Comparison of ENCODE assay signal across 5 cellular contexts in the genomic region with DNA sequence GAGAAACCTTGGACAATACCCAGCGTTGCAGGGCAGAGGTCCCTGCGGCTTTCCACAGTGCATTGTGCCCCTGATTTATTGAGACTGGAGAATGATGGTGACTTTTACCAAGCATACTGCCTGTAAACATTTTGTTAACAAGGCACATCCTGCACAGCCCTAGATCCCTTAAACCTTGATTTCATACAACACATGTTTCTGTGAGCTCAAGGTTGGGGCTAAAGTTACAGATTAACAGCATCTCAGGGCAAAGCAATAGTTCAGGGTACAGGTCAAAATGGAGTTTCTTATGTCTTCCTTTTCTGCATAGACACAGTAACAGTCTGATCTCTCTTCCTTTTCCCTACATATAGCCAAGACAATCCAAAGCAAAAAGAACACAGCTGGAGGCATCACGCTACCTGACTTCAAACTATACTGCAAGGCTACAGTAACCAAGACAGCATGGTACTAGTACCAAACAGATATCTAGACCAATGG. TPM values are rescaled to one million over a fixed set of nuclear protein-coding genes. Genes with fewer than 3 reads are reported as not detected.
"Had no signal": no experiment of that assay in that cellular context is flagged by ENCODE, and none has a peak within 500 bp of the region (broad histone marks: within the 10 kb centered on the region; RNA-seq: fewer than 3 reads in every experiment).

No MANE protein-coding gene starts in this region.

RNA-seq across cellular contexts. Expression of gene CARMIL3, which starts 26.8 kb away (rescaled TPM):
- polyA plus RNA-seq: IMR-90 had no signal

RNA-seq across cellular contexts. Expression of gene CPNE6, which starts 46.4 kb away (rescaled TPM):
- total RNA-seq: HT-29, HT1080, IMR-90, K562 had no signal
- polyA plus RNA-seq: IgD-negative memory B cell, IMR-90, K562 had no signal
